In genomic region chr15:82177291-82178010, GRCh38 we compare ENCODE assay signal across 14 cellular contexts.
A peak's percentile ranks its signal among the peaks of the same experiment; 100 is the strongest.
DNase-seq lines count a peak whose midpoint lies in the region; ATAC-seq, FAIRE-seq and TF ChIP-seq lines count a peak whose summit lies in the region.
"Had no signal": no experiment of that assay in that cellular context is flagged by ENCODE, and none has a peak within 500 bp of the region (broad histone marks: within the 10 kb centered on the region; RNA-seq: fewer than 3 reads in every experiment).

No MANE protein-coding gene starts in this region.

- no peak for TF ChIP-seq RAD21 in K562 (CRISPR knock-in tag; conservative IDR thresholded peaks at IDR 0.05 in 1 of 2, IDR thresholded peaks at IDR 0.05 in 1 of 2)

- no peaks in the 10 kb centered on the region for H3K9me3 ChIP-seq in K562 (replicated peaks; ENCODE audit: control insufficient read depth, insufficient read depth, low read depth, low read length)
- no peaks in the 10 kb centered on the region for H3K9me3 ChIP-seq in keratinocyte (ENCODE audit: control insufficient read depth, low read depth, low read length)
- H3K9me3 ChIP-seq: testis had no signal

- dilution Hi-C loops in keratinocyte (cut with MboI; ENCODE audit: extremely low pct_ligation_motif_present, low sequenced_read_pairs) = no loop called here

- POLR2A ChIA-PET in AG04449 (lab: Yijun Ruan, JAX) (interaction anchor here (0.6 to 1.3 kb wide), 2 partner anchors 71 to 311 kb away, joined by 3 read pairs; no protein-coding TSS in a partner anchor), K562 (lab: Yijun Ruan, JAX) (interaction anchor here (0.7 kb wide), 1 partner anchor 62 kb away, joined by 3 read pairs; no protein-coding TSS in a partner anchor)

- H3K4me2 ChIP-seq in K562 (ENCODE audit: insufficient read depth, low read length) (no peak overlapping the region), keratinocyte (ENCODE audit: control insufficient read depth, extremely low read depth, insufficient read depth, low read depth, low read length) (no peak overlapping the region)

- no peak for TF ChIP-seq EP300 in K562 (IDR thresholded peaks at IDR 0.05; ENCODE audit: low read length)

- no TSS peak for BruUV-seq in K562 (replicated peaks; lab: Mats Ljungman, UMichigan)

- FAIRE-seq in K562 (lab: Jason Lieb, UNC) (no peak), keratinocyte (lab: Jason Lieb, UNC) (peak; percentile 61)

- H3K36me3 Mint-ChIP-seq in HFFc6 (ENCODE audit: low read depth) = no peaks in the 10 kb centered on the region

- H3K9ac ChIP-seq in K562 (ENCODE audit: insufficient read depth in 1 of 2, low read depth in 2 of 2, low read length in 2 of 2) (no peak overlapping the region), keratinocyte (ENCODE audit: control insufficient read depth, extremely low read depth, insufficient read depth, low read length) (no peak overlapping the region)

- no peak overlapping the region for H3K4me3 ChIP-seq in AG04449 (ENCODE audit: low read depth, low read length)
- H3K4me3 ChIP-seq in K562 = no peak overlapping the region
- no peak overlapping the region for H3K4me3 ChIP-seq in keratinocyte (ENCODE audit: control insufficient read depth in 2 of 3, extremely low read depth in 1 of 3, insufficient read depth in 2 of 3, low read depth in 1 of 3, low read length in 3 of 3)
- H3K4me3 ChIP-seq: testis had no signal

- H3K27ac Mint-ChIP-seq in HFFc6 = peak overlapping the region; percentile 87
- H3K27ac Mint-ChIP-seq: activated CD4-positive, alpha-beta T cell treated with anti-CD3 and anti-CD28 coated beads, Interleukin-2, amount 10 ng/mL, durations not matched to agents 24 days and 14 days had no signal

- 51% methylated on average over 3 of the region's 3 CpGs for WGBS in K562 (ENCODE audit: insufficient coverage, low coverage, missing lambda C conversion rate)

- intact Hi-C loops in K562 (cut with micrococcal nuclease) = no loop called here

- DNase-seq in AG04449 (ENCODE audit: low read depth, low spot score) (peak; percentile 47), HFFc6 (peak; percentile 42), K562 (ENCODE audit: extremely low read depth in 1 of 4, low spot score in 3 of 4) (no peak), keratinocyte (ENCODE audit: low read depth, low spot score) (no peak), retina (no peak), DMS 273 (lab: John Stamatoyannopoulos, UW; ENCODE audit: unreplicated experiment) (no peak)
- DNase-seq in effector CD4-positive, alpha-beta T cell = no peak
- DNase-seq: activated CD4-positive, alpha-beta T cell treated with anti-CD3 and anti-CD28 coated beads, Interleukin-2, amount 10 ng/mL, durations not matched to agents 24 days and 14 days; activated effector memory CD4-positive, alpha-beta T cell treated with anti-CD3 and anti-CD28 coated beads, Interleukin-2, amount 50 U/mL, for 16 hours; dermis blood vessel endothelial cell; NCI-H1105; NCI-H82; testis had no signal

- TF ChIP-seq CTCF in AG04449 (IDR thresholded peaks at IDR 0.05; ENCODE audit: insufficient read depth, low read length, missing control alignments) (no peak), HFFc6 (IDR thresholded peaks at IDR 0.05) (no peak), K562 (IDR thresholded peaks at IDR 0.05 in 2 of 3, conservative IDR thresholded peaks at IDR 0.05 in 1 of 3; ENCODE audit: insufficient read depth in 2 of 3, low read depth in 1 of 3, low read length in 3 of 3) (no peak), keratinocyte (optimal IDR thresholded peaks at IDR 0.05 in 1 of 3, IDR thresholded peaks at IDR 0.05 in 1 of 3, conservative IDR thresholded peaks at IDR 0.05 in 1 of 3; ENCODE audit: extremely low read depth in 1 of 3, insufficient read depth in 2 of 3, low read length in 3 of 3) (no peak)

- H3K4me1 ChIP-seq in K562 (replicated peaks in 1 of 2; ENCODE audit: control insufficient read depth in 2 of 2, insufficient read depth in 2 of 2, low read length in 2 of 2) (no peaks in the 10 kb centered on the region), keratinocyte (ENCODE audit: control insufficient read depth, extremely low read depth, insufficient read depth, low read length) (peaks cover 17% of the 10 kb centered on the region)

- peaks cover 52% of the 10 kb centered on the region for H3K4me1 Mint-ChIP-seq in HFFc6 (ENCODE audit: low read depth)
- H3K4me1 Mint-ChIP-seq: activated CD4-positive, alpha-beta T cell treated with anti-CD3 and anti-CD28 coated beads, Interleukin-2, amount 10 ng/mL, durations not matched to agents 24 days and 14 days had no signal

- H3K9me1 ChIP-seq in K562 (ENCODE audit: control insufficient read depth, insufficient read depth, low read length) (no peaks in the 10 kb centered on the region), keratinocyte (ENCODE audit: control insufficient read depth, extremely low read depth, insufficient read depth, low read length) (peaks cover 2% of the 10 kb centered on the region)

- H3K27me3 Mint-ChIP-seq in HFFc6 (ENCODE audit: insufficient read depth) = no peaks in the 10 kb centered on the region
- H3K27me3 Mint-ChIP-seq: activated CD4-positive, alpha-beta T cell treated with anti-CD3 and anti-CD28 coated beads, Interleukin-2, amount 10 ng/mL, durations not matched to agents 24 days and 14 days had no signal

- in situ Hi-C loops in K562 (cut with MboI) = no loop called here

- H3K27ac ChIP-seq in K562 (ENCODE audit: extremely low read depth, low read depth, low read length) (no peak overlapping the region), keratinocyte (ENCODE audit: control insufficient read depth, insufficient read depth, low read length) (no peak overlapping the region)
- H3K27ac ChIP-seq: testis had no signal

- CTCF ChIA-PET in AG04449 (lab: Yijun Ruan, JAX) = interaction anchor here (0.9 to 2.1 kb wide), 8 partner anchors 10 to 130 kb away, joined by 3 to 8 read pairs (median 4); no protein-coding TSS in a partner anchor
- CTCF ChIA-PET in K562 (lab: Yijun Ruan, JAX; ENCODE audit: low intra/inter-chr PET ratio) = no interaction called here

- no peak for TF ChIP-seq POLR2A in K562 (conservative IDR thresholded peaks at IDR 0.05)

- H3K27me3 ChIP-seq in K562 (ENCODE audit: control insufficient read depth in 2 of 2, insufficient read depth in 2 of 2, low read length in 2 of 2) = no peaks in the 10 kb centered on the region
- no peaks in the 10 kb centered on the region for H3K27me3 ChIP-seq in keratinocyte (ENCODE audit: control insufficient read depth, extremely low read depth, insufficient read depth, low read length)
- H3K27me3 ChIP-seq: testis had no signal

- H4K20me1 ChIP-seq in K562 (replicated peaks; ENCODE audit: control insufficient read depth, insufficient read depth, low read length) (no peaks in the 10 kb centered on the region), keratinocyte (ENCODE audit: control insufficient read depth, extremely low read depth, insufficient read depth, low read length) (no peaks in the 10 kb centered on the region)

- peak overlapping the region; percentile 71 for H3K4me3 Mint-ChIP-seq in HFFc6
- H3K4me3 Mint-ChIP-seq: activated CD4-positive, alpha-beta T cell treated with anti-CD3 and anti-CD28 coated beads, Interleukin-2, amount 10 ng/mL, durations not matched to agents 24 days and 14 days had no signal

- H3K9me3 Mint-ChIP-seq in HFFc6 = no peaks in the 10 kb centered on the region
- H3K9me3 Mint-ChIP-seq: activated CD4-positive, alpha-beta T cell treated with anti-CD3 and anti-CD28 coated beads, Interleukin-2, amount 10 ng/mL, durations not matched to agents 24 days and 14 days had no signal

- H3K36me3 ChIP-seq in K562 (ENCODE audit: control insufficient read depth, insufficient read depth, low read length) (no peaks in the 10 kb centered on the region), keratinocyte (ENCODE audit: control insufficient read depth in 2 of 2, extremely low read depth in 1 of 2, insufficient read depth in 2 of 2, low read length in 2 of 2) (no peaks in the 10 kb centered on the region)

- no peak overlapping the region for H2AFZ ChIP-seq in K562 (ENCODE audit: low read depth, low read length)
- no peak overlapping the region for H2AFZ ChIP-seq in keratinocyte (ENCODE audit: control insufficient read depth, low read length)

- H3K79me2 ChIP-seq in K562 (ENCODE audit: control insufficient read depth, insufficient read depth, low read length) = no peaks in the 10 kb centered on the region
- H3K79me2 ChIP-seq in keratinocyte (ENCODE audit: control insufficient read depth, insufficient read depth, low read length) = no peaks in the 10 kb centered on the region

- ATAC-seq in K562 (no peak), HG02763 (IDR thresholded peaks at IDR 0.05; ENCODE audit: unreplicated experiment) (no peak)

TF ChIP-seq in K562, 482 proteins besides CTCF, POLR2A, EP300 and RAD21:
- TF ChIP-seq NCOA1 (IDR thresholded peaks at IDR 0.05; ENCODE audit: low read depth) (no peak), SPI1 (IDR thresholded peaks at IDR 0.05; ENCODE audit: borderline replicate concordance, low read depth, low read length) (0 out of 2 replicates have a peak, but pooled peaks have one; percentile 23)

Comparison
In these comparisons a context has a peak if more than half of its experiments do, and no peak if none do; other contexts are left out.
1. DNase-seq: peak in AG04449 (single experiment) and HFFc6 (single experiment); none in K562 (0 of 4), keratinocyte (single experiment), retina (single experiment), DMS 273 (single experiment) and effector CD4-positive, alpha-beta T cell (single experiment).